Comparison of ENCODE assay signal across 26 cellular contexts in the genomic region with DNA sequence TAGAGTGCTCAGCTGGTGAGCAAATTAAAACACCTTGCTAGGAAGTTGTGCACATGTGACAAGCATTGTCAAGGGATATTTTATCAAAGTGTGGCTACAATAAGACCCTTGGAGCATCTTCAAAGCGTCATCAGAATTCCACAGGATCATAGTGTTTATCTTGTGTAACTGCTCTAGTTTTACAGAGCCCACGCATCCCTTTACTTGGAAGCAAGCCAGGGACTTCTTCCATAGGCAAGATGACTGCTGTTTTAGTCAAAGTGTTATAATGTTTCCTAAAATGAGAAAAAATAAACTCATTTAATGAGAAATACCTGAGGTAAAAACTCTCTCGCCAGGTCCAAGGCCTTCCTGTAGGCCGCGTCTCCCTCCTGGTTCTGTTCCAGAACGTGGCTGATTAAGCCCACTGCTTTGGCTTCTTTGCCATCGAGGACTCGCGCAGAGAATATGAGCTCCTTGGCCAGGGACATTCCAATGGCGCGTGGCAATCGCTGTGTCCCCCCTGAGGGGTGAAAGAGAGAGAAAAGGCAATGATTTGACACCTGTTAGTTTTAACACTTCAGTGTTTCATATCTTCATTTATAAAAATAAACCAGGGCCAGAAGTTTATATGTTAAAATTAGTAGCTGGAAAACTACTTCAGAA.
A peak's percentile ranks its signal among the peaks of the same experiment; 100 is the strongest.
DNase-seq lines count a peak whose midpoint lies in the region; ATAC-seq and TF ChIP-seq lines count a peak whose summit lies in the region.
"Had no signal": no experiment of that assay in that cellular context is flagged by ENCODE, and none has a peak within 500 bp of the region (broad histone marks: within the 10 kb centered on the region; RNA-seq: fewer than 3 reads in every experiment).

No MANE protein-coding gene starts in this region.

- H3K4me3 Mint-ChIP-seq in MCF 10A (ENCODE audit: unreplicated experiment), result no peak overlapping the region
- H3K4me3 Mint-ChIP-seq: immature natural killer cell; stimulated activated naive CD8-positive, alpha-beta T cell treated with anti-CD3 and anti-CD28 coated beads, Interleukin-15, amount 100 ng/mL, for 72 hours had no signal

- intact Hi-C loops in breast epithelium (cut with DNase I; ENCODE audit: low total_unique reads) (no loop called here), MCF 10A (cut with micrococcal nuclease) (no loop called here), esophagus muscularis mucosa (cut with DNase I) (no loop called here)

- POLR2A ChIA-PET in MCF 10A (lab: Yijun Ruan, JAX), result no interaction called here

- peaks cover 21% of the 10 kb centered on the region for H3K36me3 Mint-ChIP-seq in MCF 10A (ENCODE audit: insufficient read depth, unreplicated experiment)

- H3K9me3 ChIP-seq in breast epithelium (no peaks in the 10 kb centered on the region), esophagus muscularis mucosa (no peaks in the 10 kb centered on the region)
- H3K9me3 ChIP-seq: A549, upper lobe of right lung had no signal

- no peaks in the 10 kb centered on the region for H3K9me3 Mint-ChIP-seq in MCF 10A (ENCODE audit: unreplicated experiment)
- H3K9me3 Mint-ChIP-seq: immature natural killer cell; stimulated activated naive CD8-positive, alpha-beta T cell treated with anti-CD3 and anti-CD28 coated beads, Interleukin-15, amount 100 ng/mL, for 72 hours had no signal

- TF ChIP-seq CTCF in breast epithelium (IDR thresholded peaks at IDR 0.05) (no peak), MCF 10A (IDR thresholded peaks at IDR 0.05; ENCODE audit: unreplicated experiment) (no peak), esophagus muscularis mucosa (IDR thresholded peaks at IDR 0.05) (no peak)

- H3K4me1 ChIP-seq in breast epithelium (no peaks in the 10 kb centered on the region), esophagus muscularis mucosa (peaks cover 0 to 15% (median 10%) of the 10 kb centered on the region in 4 donors)
- H3K4me1 ChIP-seq: A549, upper lobe of right lung had no signal

- DNase-seq in breast epithelium (ENCODE audit: low spot score in 2 of 2) (no peak), MCF 10A (ENCODE audit: unreplicated experiment) (no peak), esophagus muscularis mucosa (ENCODE audit: extremely low spot score) (no peak), inferior parietal cortex (ENCODE audit: extremely low spot score) (peak; percentile 47), H7 (no peak), DMS 273 (lab: John Stamatoyannopoulos, UW; ENCODE audit: unreplicated experiment) (no peak), ecto neural progenitor cell (ENCODE audit: low spot score) (no peak)
- DNase-seq: activated CD4-positive, alpha-beta T cell treated with anti-CD3 and anti-CD28 coated beads for 4 hours; activated naive CD4-positive, alpha-beta T cell; aorta; C1 segment of cervical spinal cord; DMS 273 treated with DMSO at 0.1 percent for 48 hours; GF-D8; glutamatergic neuron; immature natural killer cell; NCI-H1436; NCI-H2171; NCI-H748 treated with DMSO at 0.1 percent for 48 hours; SHP77 treated with DMSO at 0.1 percent for 48 hours; stimulated activated CD4-positive, alpha-beta T cell treated with anti-CD3 and anti-CD28 coated beads, Interleukin-2, amount 100 ng/mL, for 48 hours; stimulated activated naive CD8-positive, alpha-beta T cell treated with anti-CD3 and anti-CD28 coated beads, Interleukin-15, amount 100 ng/mL, for 72 hours; upper lobe of right lung had no signal

- no peaks in the 10 kb centered on the region for H3K27me3 ChIP-seq in breast epithelium
- no peaks in the 10 kb centered on the region for H3K27me3 ChIP-seq in esophagus muscularis mucosa
- H3K27me3 ChIP-seq in H7 (ENCODE audit: control insufficient read depth, insufficient read depth, low read length), result no peaks in the 10 kb centered on the region
- H3K27me3 ChIP-seq: upper lobe of right lung had no signal

- ATAC-seq in GM18517 (IDR thresholded peaks at IDR 0.05; ENCODE audit: unreplicated experiment), result no peak
- ATAC-seq: A549; sciatic nerve; stimulated activated naive CD8-positive, alpha-beta T cell treated with anti-CD3 and anti-CD28 coated beads, Interleukin-15, amount 100 ng/mL, for 72 hours; upper lobe of right lung had no signal

- H3K4me3 ChIP-seq in breast epithelium (no peak overlapping the region), esophagus muscularis mucosa (no peak overlapping the region), H7 (ENCODE audit: insufficient read depth, low read depth, low read length) (no peak overlapping the region)
- H3K4me3 ChIP-seq: A549, upper lobe of right lung had no signal

- peak overlapping the region; percentile 11 to 45 for H3K27ac ChIP-seq in breast epithelium
- H3K27ac ChIP-seq in esophagus muscularis mucosa (replicated peaks in 1 of 4), result peak overlapping the region in 3 of 4 donors; percentile 40 to 64 (median 61)
- H3K27ac ChIP-seq: A549, epithelial cell of prostate, upper lobe of right lung had no signal

- TF ChIP-seq EP300 in esophagus muscularis mucosa (IDR thresholded peaks at IDR 0.05), result no peak

- BruUV-seq in MCF 10A (replicated peaks; lab: Mats Ljungman, UMichigan), result no TSS peak

- no peaks in the 10 kb centered on the region for H3K4me1 Mint-ChIP-seq in MCF 10A (ENCODE audit: insufficient read depth, unreplicated experiment)

- TF ChIP-seq POLR2A in breast epithelium (IDR thresholded peaks at IDR 0.05) (no peak), esophagus muscularis mucosa (IDR thresholded peaks at IDR 0.05; ENCODE audit: low read depth) (no peak)

- no peaks in the 10 kb centered on the region for H3K36me3 ChIP-seq in breast epithelium
- H3K36me3 ChIP-seq in esophagus muscularis mucosa, result peaks cover 0 to 27% (median 16%) of the 10 kb centered on the region in 4 donors
- H3K36me3 ChIP-seq in H7 (replicated peaks; ENCODE audit: control insufficient read depth, insufficient read depth, low read length), result peaks cover 4% of the 10 kb centered on the region; the same call in 1 of the 2 replicates

- no peaks in the 10 kb centered on the region for H3K27me3 Mint-ChIP-seq in MCF 10A (ENCODE audit: insufficient read depth, unreplicated experiment)
- H3K27me3 Mint-ChIP-seq: stimulated activated naive CD8-positive, alpha-beta T cell treated with anti-CD3 and anti-CD28 coated beads, Interleukin-15, amount 100 ng/mL, for 72 hours had no signal

- 71% methylated on average over 12 of the region's 12 CpGs for whole genome bisulfite sequencing in esophagus muscularis mucosa

- no peak overlapping the region for H3K27ac Mint-ChIP-seq in MCF 10A (ENCODE audit: low read depth, unreplicated experiment)
- H3K27ac Mint-ChIP-seq: stimulated activated naive CD8-positive, alpha-beta T cell treated with anti-CD3 and anti-CD28 coated beads, Interleukin-15, amount 100 ng/mL, for 72 hours had no signal

- CTCF ChIA-PET in MCF 10A (lab: Yijun Ruan, JAX), result interaction anchor here (1.2 kb wide), 1 partner anchor 34 kb away, joined by 3 read pairs; no protein-coding TSS in a partner anchor
